ENCODE assay signal across 1 cellular context in genomic region chr11:27219487-27220039, GRCh38.
A peak's percentile ranks its signal among the peaks of the same experiment; 100 is the strongest.
TF ChIP-seq lines count a peak whose summit lies in the region.
"Not testable (repeated sequence)": the region's sequence is repeated elsewhere in the genome, so short reads cannot be mapped to it uniquely, and the experiment has no call there.

No MANE protein-coding gene starts in this region.

TF ChIP-seq in K562, 482 proteins besides CTCF, POLR2A, EP300 and RAD21 (continued from another document):
- TF ChIP-seq ZBTB40 (IDR thresholded peaks at IDR 0.05), result 0 out of 2 replicates have a peak, but pooled peaks have one; percentile 27
- TF ChIP-seq ZBTB40, ID3, ATF1 (CRISPR knock-in tag; IDR thresholded peaks at IDR 0.05): not testable (repeated sequence)
- TF ChIP-seq YY1 (IDR thresholded peaks at IDR 0.05; ENCODE audit: borderline replicate concordance in 1 of 3, control insufficient read depth in 1 of 3, extremely low read depth in 1 of 3, insufficient read depth in 3 of 3, insufficient read length in 1 of 3, insufficient replicate concordance in 2 of 3, low read depth in 1 of 3, low read length in 2 of 3), result peak in 1 of 3 experiments; percentile 65
- TF ChIP-seq NFRKB (IDR thresholded peaks at IDR 0.05; ENCODE audit: low read depth), result peak; percentile 90
- peak; percentile 43 to 60; a peak in 3 of 4 replicates for TF ChIP-seq NRF1 (conservative IDR thresholded peaks at IDR 0.05 in 1 of 2, IDR thresholded peaks at IDR 0.05 in 1 of 2)
- 0 out of 2 replicates have a peak, but pooled peaks have one; percentile 36 for TF ChIP-seq ID3 (tag; IDR thresholded peaks at IDR 0.05)
- TF ChIP-seq PHF8 (IDR thresholded peaks at IDR 0.05; ENCODE audit: borderline replicate concordance, low read length), result peak; percentile 10; the same call in 1 of the 2 replicates
- peak; percentile 38; the same call in 1 of the 2 replicates for TF ChIP-seq ATF1 (tag; IDR thresholded peaks at IDR 0.05)
- TF ChIP-seq RBFOX2 (IDR thresholded peaks at IDR 0.05; ENCODE audit: low read depth, low read length), result 0 out of 2 replicates have a peak, but pooled peaks have one; percentile 22
- 0 out of 2 replicates have a peak, but pooled peaks have one; percentile 25 for TF ChIP-seq GTF2A2 (tag; IDR thresholded peaks at IDR 0.05)
